In the genomic region with DNA sequence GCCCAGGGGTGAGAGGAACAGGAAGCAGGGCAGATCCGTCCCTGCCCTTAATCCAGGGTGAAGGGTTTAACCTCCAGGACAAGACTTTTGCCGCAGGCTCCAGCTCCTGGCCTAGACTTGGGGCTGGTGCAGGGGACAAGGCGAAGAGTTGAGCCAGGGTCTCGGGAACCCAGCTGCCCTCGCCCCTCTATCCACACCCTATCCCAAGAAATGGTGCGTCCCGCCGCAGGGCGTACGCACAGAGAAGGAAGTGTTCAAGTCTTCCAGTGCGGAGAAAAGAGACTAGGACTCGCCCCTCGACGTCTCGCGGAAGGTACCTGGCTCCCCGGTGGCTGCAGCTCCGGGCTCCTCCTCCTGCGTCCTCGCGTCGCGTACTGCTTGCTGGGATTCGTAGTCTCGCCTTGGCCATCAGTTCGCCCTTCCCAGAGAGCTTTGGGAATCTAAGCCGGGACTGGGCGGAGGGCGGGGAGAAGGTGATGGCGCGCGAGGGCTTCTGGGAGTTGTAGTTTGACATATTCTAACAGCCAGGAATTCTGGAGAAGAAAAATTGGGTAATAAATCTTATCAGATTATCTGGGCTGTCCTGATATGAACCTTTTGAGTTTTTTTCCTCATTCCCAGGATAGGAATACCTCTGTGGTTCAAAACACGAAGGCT, we compare ENCODE assay signal across 1 cellular context.
TF ChIP-seq lines count a peak whose summit lies in the region.

A gene with protein sequence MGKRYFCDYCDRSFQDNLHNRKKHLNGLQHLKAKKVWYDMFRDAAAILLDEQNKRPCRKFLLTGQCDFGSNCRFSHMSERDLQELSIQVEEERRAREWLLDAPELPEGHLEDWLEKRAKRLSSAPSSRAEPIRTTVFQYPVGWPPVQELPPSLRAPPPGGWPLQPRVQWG (minus strand): TSS at position 376 of the 657 bp plus-strand sequence. CDS start 18,463 bp downstream, outside the sequence.

TF ChIP-seq in HepG2, 621 proteins besides CTCF, POLR2A, EP300 and RAD21 (continued from another document and continues in another):
- TF ChIP-seq, protein P1, sequence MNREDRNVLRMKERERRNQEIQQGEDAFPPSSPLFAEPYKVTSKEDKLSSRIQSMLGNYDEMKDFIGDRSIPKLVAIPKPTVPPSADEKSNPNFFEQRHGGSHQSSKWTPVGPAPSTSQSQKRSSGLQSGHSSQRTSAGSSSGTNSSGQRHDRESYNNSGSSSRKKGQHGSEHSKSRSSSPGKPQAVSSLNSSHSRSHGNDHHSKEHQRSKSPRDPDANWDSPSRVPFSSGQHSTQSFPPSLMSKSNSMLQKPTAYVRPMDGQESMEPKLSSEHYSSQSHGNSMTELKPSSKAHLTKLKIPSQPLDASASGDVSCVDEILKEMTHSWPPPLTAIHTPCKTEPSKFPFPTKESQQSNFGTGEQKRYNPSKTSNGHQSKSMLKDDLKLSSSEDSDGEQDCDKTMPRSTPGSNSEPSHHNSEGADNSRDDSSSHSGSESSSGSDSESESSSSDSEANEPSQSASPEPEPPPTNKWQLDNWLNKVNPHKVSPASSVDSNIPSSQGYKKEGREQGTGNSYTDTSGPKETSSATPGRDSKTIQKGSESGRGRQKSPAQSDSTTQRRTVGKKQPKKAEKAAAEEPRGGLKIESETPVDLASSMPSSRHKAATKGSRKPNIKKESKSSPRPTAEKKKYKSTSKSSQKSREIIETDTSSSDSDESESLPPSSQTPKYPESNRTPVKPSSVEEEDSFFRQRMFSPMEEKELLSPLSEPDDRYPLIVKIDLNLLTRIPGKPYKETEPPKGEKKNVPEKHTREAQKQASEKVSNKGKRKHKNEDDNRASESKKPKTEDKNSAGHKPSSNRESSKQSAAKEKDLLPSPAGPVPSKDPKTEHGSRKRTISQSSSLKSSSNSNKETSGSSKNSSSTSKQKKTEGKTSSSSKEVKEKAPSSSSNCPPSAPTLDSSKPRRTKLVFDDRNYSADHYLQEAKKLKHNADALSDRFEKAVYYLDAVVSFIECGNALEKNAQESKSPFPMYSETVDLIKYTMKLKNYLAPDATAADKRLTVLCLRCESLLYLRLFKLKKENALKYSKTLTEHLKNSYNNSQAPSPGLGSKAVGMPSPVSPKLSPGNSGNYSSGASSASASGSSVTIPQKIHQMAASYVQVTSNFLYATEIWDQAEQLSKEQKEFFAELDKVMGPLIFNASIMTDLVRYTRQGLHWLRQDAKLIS (CRISPR knock-in tag; IDR thresholded peaks at IDR 0.05) = 0 out of 2 replicates have a peak, but pooled peaks have one; percentile 70
- TF ChIP-seq, protein P2, sequence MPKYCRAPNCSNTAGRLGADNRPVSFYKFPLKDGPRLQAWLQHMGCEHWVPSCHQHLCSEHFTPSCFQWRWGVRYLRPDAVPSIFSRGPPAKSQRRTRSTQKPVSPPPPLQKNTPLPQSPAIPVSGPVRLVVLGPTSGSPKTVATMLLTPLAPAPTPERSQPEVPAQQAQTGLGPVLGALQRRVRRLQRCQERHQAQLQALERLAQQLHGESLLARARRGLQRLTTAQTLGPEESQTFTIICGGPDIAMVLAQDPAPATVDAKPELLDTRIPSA (CRISPR knock-in tag; IDR thresholded peaks at IDR 0.05; ENCODE audit: borderline replicate concordance) = 0 out of 2 replicates have a peak, but pooled peaks have one; percentile 67
- no peak for TF ChIP-seq FUBP1 (CRISPR knock-in tag; IDR thresholded peaks at IDR 0.05; ENCODE audit: borderline replicate concordance)
- TF ChIP-seq XBP1 (CRISPR knock-in tag; IDR thresholded peaks at IDR 0.05) = no peak
- TF ChIP-seq ZNF605 (CRISPR knock-in tag; IDR thresholded peaks at IDR 0.05) = peak; percentile 36
- no peak for TF ChIP-seq ZBTB39 (CRISPR knock-in tag; IDR thresholded peaks at IDR 0.05)
- TF ChIP-seq ZNF354B (CRISPR knock-in tag; IDR thresholded peaks at IDR 0.05) = no peak
- no peak for TF ChIP-seq NKX3-1 (CRISPR knock-in tag; IDR thresholded peaks at IDR 0.05)
- no peak for TF ChIP-seq SRSF9 (IDR thresholded peaks at IDR 0.05; ENCODE audit: borderline replicate concordance, insufficient read depth, low read depth, low read length, poor library complexity, severe bottlenecking)
- TF ChIP-seq, protein P3, sequence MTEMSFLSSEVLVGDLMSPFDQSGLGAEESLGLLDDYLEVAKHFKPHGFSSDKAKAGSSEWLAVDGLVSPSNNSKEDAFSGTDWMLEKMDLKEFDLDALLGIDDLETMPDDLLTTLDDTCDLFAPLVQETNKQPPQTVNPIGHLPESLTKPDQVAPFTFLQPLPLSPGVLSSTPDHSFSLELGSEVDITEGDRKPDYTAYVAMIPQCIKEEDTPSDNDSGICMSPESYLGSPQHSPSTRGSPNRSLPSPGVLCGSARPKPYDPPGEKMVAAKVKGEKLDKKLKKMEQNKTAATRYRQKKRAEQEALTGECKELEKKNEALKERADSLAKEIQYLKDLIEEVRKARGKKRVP (CRISPR knock-in tag; IDR thresholded peaks at IDR 0.05) = 0 out of 4 replicates have a peak, but pooled peaks of 1 of the 2 experiments have one; percentile 15
- TF ChIP-seq U2AF1 (optimal IDR thresholded peaks at IDR 0.05; ENCODE audit: low read depth, low read length) = peak; percentile 59
- peak; percentile 95 for TF ChIP-seq ZNF777 (CRISPR knock-in tag; IDR thresholded peaks at IDR 0.05)
- no peak for TF ChIP-seq POLR2AphosphoS2 (IDR thresholded peaks at IDR 0.05; ENCODE audit: low read depth, low read length)
- peak; percentile 62; the same call in 1 of the 2 replicates for TF ChIP-seq IRF2 (CRISPR knock-in tag; IDR thresholded peaks at IDR 0.05)
- TF ChIP-seq, protein P4, sequence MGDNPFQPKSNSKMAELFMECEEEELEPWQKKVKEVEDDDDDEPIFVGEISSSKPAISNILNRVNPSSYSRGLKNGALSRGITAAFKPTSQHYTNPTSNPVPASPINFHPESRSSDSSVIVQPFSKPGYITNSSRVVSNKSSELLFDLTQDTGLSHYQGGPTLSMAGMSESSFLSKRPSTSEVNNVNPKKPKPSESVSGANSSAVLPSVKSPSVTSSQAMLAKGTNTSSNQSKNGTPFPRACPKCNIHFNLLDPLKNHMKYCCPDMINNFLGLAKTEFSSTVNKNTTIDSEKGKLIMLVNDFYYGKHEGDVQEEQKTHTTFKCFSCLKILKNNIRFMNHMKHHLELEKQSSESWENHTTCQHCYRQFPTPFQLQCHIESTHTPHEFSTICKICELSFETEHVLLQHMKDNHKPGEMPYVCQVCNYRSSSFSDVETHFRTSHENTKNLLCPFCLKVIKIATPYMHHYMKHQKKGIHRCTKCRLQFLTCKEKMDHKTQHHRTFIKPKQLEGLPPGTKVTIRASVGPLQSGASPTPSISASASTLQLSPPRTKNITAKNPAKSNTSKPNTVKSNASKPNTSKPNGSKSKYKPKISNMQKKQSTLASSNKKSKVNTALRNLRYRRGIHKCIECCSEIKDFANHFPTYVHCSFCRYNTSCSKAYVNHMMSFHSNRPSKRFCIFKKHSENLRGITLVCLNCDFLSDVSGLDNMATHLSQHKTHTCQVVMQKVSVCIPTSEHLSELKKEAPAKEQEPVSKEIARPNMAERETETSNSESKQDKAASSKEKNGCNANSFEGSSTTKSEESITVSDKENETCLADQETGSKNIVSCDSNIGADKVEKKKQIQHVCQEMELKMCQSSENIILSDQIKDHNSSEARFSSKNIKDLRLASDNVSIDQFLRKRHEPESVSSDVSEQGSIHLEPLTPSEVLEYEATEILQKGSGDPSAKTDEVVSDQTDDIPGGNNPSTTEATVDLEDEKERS (CRISPR knock-in tag; IDR thresholded peaks at IDR 0.05) = no peak
- TF ChIP-seq RBAK (CRISPR knock-in tag; IDR thresholded peaks at IDR 0.05) = no peak
- no peak for TF ChIP-seq ZC3H13 (CRISPR knock-in tag; IDR thresholded peaks at IDR 0.05)
- TF ChIP-seq, protein P5, sequence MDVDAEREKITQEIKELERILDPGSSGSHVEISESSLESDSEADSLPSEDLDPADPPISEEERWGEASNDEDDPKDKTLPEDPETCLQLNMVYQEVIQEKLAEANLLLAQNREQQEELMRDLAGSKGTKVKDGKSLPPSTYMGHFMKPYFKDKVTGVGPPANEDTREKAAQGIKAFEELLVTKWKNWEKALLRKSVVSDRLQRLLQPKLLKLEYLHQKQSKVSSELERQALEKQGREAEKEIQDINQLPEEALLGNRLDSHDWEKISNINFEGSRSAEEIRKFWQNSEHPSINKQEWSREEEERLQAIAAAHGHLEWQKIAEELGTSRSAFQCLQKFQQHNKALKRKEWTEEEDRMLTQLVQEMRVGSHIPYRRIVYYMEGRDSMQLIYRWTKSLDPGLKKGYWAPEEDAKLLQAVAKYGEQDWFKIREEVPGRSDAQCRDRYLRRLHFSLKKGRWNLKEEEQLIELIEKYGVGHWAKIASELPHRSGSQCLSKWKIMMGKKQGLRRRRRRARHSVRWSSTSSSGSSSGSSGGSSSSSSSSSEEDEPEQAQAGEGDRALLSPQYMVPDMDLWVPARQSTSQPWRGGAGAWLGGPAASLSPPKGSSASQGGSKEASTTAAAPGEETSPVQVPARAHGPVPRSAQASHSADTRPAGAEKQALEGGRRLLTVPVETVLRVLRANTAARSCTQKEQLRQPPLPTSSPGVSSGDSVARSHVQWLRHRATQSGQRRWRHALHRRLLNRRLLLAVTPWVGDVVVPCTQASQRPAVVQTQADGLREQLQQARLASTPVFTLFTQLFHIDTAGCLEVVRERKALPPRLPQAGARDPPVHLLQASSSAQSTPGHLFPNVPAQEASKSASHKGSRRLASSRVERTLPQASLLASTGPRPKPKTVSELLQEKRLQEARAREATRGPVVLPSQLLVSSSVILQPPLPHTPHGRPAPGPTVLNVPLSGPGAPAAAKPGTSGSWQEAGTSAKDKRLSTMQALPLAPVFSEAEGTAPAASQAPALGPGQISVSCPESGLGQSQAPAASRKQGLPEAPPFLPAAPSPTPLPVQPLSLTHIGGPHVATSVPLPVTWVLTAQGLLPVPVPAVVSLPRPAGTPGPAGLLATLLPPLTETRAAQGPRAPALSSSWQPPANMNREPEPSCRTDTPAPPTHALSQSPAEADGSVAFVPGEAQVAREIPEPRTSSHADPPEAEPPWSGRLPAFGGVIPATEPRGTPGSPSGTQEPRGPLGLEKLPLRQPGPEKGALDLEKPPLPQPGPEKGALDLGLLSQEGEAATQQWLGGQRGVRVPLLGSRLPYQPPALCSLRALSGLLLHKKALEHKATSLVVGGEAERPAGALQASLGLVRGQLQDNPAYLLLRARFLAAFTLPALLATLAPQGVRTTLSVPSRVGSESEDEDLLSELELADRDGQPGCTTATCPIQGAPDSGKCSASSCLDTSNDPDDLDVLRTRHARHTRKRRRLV (CRISPR knock-in tag; IDR thresholded peaks at IDR 0.05) = peak; percentile 78
- TF ChIP-seq, protein P6, sequence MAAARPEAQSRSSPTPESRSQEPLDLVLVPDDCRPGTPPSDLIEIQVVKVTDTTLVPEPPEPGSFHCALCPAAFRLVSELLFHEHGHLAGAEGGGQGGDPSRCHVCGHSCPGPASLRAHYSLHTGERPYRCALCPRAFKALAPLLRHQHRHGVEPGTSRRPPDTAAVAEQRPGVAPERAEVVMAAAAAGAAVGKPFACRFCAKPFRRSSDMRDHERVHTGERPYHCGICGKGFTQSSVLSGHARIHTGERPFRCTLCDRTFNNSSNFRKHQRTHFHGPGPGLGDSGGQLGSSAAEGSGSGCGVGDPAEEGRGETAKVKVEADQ (CRISPR knock-in tag; IDR thresholded peaks at IDR 0.05; ENCODE audit: borderline replicate concordance) = no peak; the same call in 1 of the 2 replicates
- TF ChIP-seq EED (CRISPR knock-in tag; IDR thresholded peaks at IDR 0.05) = peak; percentile 31; the same call in 1 of the 2 replicates
- peak; percentile 24; the same call in 1 of the 2 replicates for TF ChIP-seq SMAD3 (CRISPR knock-in tag; IDR thresholded peaks at IDR 0.05)
- 0 out of 2 replicates have a peak, but pooled peaks have one; percentile 70 for TF ChIP-seq STAT5B (CRISPR knock-in tag; IDR thresholded peaks at IDR 0.05)
- peak; percentile 55; the same call in 1 of the 2 replicates for TF ChIP-seq ZNF331 (CRISPR knock-in tag; IDR thresholded peaks at IDR 0.05)
- TF ChIP-seq TGIF2 (CRISPR knock-in tag; IDR thresholded peaks at IDR 0.05) = no peak
- TF ChIP-seq ZNF768 (CRISPR knock-in tag; IDR thresholded peaks at IDR 0.05) = peak; percentile 68; the same call in 1 of the 2 replicates
- 0 out of 2 replicates have a peak, but pooled peaks have one; percentile 58 for TF ChIP-seq KLF15 (CRISPR knock-in tag; IDR thresholded peaks at IDR 0.05; ENCODE audit: borderline replicate concordance)
- TF ChIP-seq PCBP1 (IDR thresholded peaks at IDR 0.05; ENCODE audit: borderline replicate concordance, low read depth, low read length) = no peak
- TF ChIP-seq ZNF460 (CRISPR knock-in tag; IDR thresholded peaks at IDR 0.05; ENCODE audit: borderline replicate concordance) = peak; percentile 4; the same call in 1 of the 2 replicates
- TF ChIP-seq ZNF275 (CRISPR knock-in tag; IDR thresholded peaks at IDR 0.05; ENCODE audit: borderline replicate concordance) = no peak
- TF ChIP-seq ZNF619 (CRISPR knock-in tag; IDR thresholded peaks at IDR 0.05) = no peak
- TF ChIP-seq WIZ (CRISPR knock-in tag; IDR thresholded peaks at IDR 0.05) = no peak
